Comparison of ENCODE assay signal across 18 cellular contexts in genomic region chr12:39627914-39628313, GRCh38. TPM values are rescaled to one million over a fixed set of nuclear protein-coding genes. Genes with fewer than 3 reads are reported as not detected.
DNase-seq lines count a peak whose midpoint lies in the region; ATAC-seq and TF ChIP-seq lines count a peak whose summit lies in the region.
"Had no signal": no experiment of that assay in that cellular context is flagged by ENCODE, and none has a peak within 500 bp of the region (broad histone marks: within the 10 kb centered on the region; RNA-seq: fewer than 3 reads in every experiment).

No MANE protein-coding gene starts in this region.

- no peaks in the 10 kb centered on the region for H3K36me3 Mint-ChIP-seq in natural killer cell treated with Interleukin-12 subunit alpha and Interleukin-12 subunit beta and Interleukin-15 and Interleukin-18, amount 100 ng/mL, for 72 hours
- H3K36me3 Mint-ChIP-seq in natural killer cell: no peaks in the 10 kb centered on the region
- H3K36me3 Mint-ChIP-seq in activated CD4-positive, alpha-beta memory T cell treated with anti-CD3 and anti-CD28 coated beads, Interleukin-2, amount 10 ng/mL, durations not matched to agents 7 days and 5 days (ENCODE audit: low read depth): peaks cover 17% of the 10 kb centered on the region
- H3K36me3 Mint-ChIP-seq in central memory CD8-positive, alpha-beta T cell (ENCODE audit: insufficient read depth): peaks cover 1% of the 10 kb centered on the region

- CTCF ChIA-PET in activated CD4-positive, alpha-beta memory T cell treated with anti-CD3 and anti-CD28 coated beads, Interleukin-2, amount 10 ng/mL, durations not matched to agents 7 days and 5 days (lab: Charles Lee): interaction anchor here (1.1 to 2.1 kb wide), 2 partner anchors 8 to 64 kb away, joined by 3 to 11 read pairs; partner anchors contain the start of gene ABCD2

- H3K27ac Mint-ChIP-seq in natural killer cell treated with Interleukin-12 subunit alpha and Interleukin-12 subunit beta and Interleukin-15 and Interleukin-18, amount 100 ng/mL, for 72 hours: peak overlapping the region; percentile 79 to 85
- H3K27ac Mint-ChIP-seq in natural killer cell: no peak overlapping the region
- H3K27ac Mint-ChIP-seq in activated CD4-positive, alpha-beta memory T cell treated with anti-CD3 and anti-CD28 coated beads, Interleukin-2, amount 10 ng/mL, durations not matched to agents 7 days and 5 days: peak overlapping the region; percentile 74
- peak overlapping the region; percentile 78 for H3K27ac Mint-ChIP-seq in central memory CD8-positive, alpha-beta T cell (ENCODE audit: low read depth)
- H3K27ac Mint-ChIP-seq: HFFc6 had no signal

- H3K4me1 Mint-ChIP-seq in natural killer cell treated with Interleukin-12 subunit alpha and Interleukin-12 subunit beta and Interleukin-15 and Interleukin-18, amount 100 ng/mL, for 72 hours (ENCODE audit: low read depth in 2 of 2): peaks cover 16 to 30% of the 10 kb centered on the region in 2 donors
- H3K4me1 Mint-ChIP-seq in natural killer cell: peaks cover 13 to 18% of the 10 kb centered on the region in 2 donors
- peaks cover 47% of the 10 kb centered on the region for H3K4me1 Mint-ChIP-seq in activated CD4-positive, alpha-beta memory T cell treated with anti-CD3 and anti-CD28 coated beads, Interleukin-2, amount 10 ng/mL, durations not matched to agents 7 days and 5 days
- peaks cover 36% of the 10 kb centered on the region for H3K4me1 Mint-ChIP-seq in central memory CD8-positive, alpha-beta T cell

- intact Hi-C loops in natural killer cell (cut with micrococcal nuclease): no loop called here

- H3K27me3 Mint-ChIP-seq in natural killer cell treated with Interleukin-12 subunit alpha and Interleukin-12 subunit beta and Interleukin-15 and Interleukin-18, amount 100 ng/mL, for 72 hours: no peaks in the 10 kb centered on the region
- no peaks in the 10 kb centered on the region for H3K27me3 Mint-ChIP-seq in natural killer cell (ENCODE audit: low read depth in 2 of 2)
- no peaks in the 10 kb centered on the region for H3K27me3 Mint-ChIP-seq in activated CD4-positive, alpha-beta memory T cell treated with anti-CD3 and anti-CD28 coated beads, Interleukin-2, amount 10 ng/mL, durations not matched to agents 7 days and 5 days
- H3K27me3 Mint-ChIP-seq in central memory CD8-positive, alpha-beta T cell: no peaks in the 10 kb centered on the region

- DNase-seq in natural killer cell treated with Interleukin-12 subunit alpha and Interleukin-12 subunit beta and Interleukin-15 and Interleukin-18, amount 100 ng/mL, for 72 hours (ENCODE audit: low spot score): no peak
- DNase-seq in natural killer cell (no peak), NCI-H2029 treated with DMSO at 0.1 percent for 48 hours (lab: John Stamatoyannopoulos, UW) (no peak), NCI-H446 (lab: John Stamatoyannopoulos, UW) (no peak)
- DNase-seq in activated CD4-positive, alpha-beta memory T cell treated with anti-CD3 and anti-CD28 coated beads, Interleukin-2, amount 10 ng/mL, durations not matched to agents 7 days and 5 days: no peak
- DNase-seq in central memory CD8-positive, alpha-beta T cell (ENCODE audit: low spot score in 2 of 2): no peak
- DNase-seq: activated CD8-positive, alpha-beta memory T cell treated with anti-CD3 and anti-CD28 coated beads, Interleukin-2, amount 50 U/mL, for 48 hours; cortex of kidney; DMS79; HFFc6; NCI-H1105; NCI-H2029; NCI-H345; Right ventricle myocardium superior; stimulated activated CD8-positive, alpha-beta memory T cell treated with anti-CD3 and anti-CD28 coated beads, Interleukin-4, amount 100 ng/mL, for 48 hours; testis; uterus had no signal

- peak; percentile 55 to 86 for ATAC-seq in natural killer cell treated with Interleukin-12 subunit alpha and Interleukin-12 subunit beta and Interleukin-15 and Interleukin-18, amount 100 ng/mL, for 72 hours
- ATAC-seq in natural killer cell (no peak), GM18868 (IDR thresholded peaks at IDR 0.05; ENCODE audit: unreplicated experiment) (no peak)
- ATAC-seq in central memory CD8-positive, alpha-beta T cell (replicated peaks; ENCODE audit: extremely low read depth, poor library complexity, severe bottlenecking): peak; percentile 17

- H3K9me3 Mint-ChIP-seq in natural killer cell treated with Interleukin-12 subunit alpha and Interleukin-12 subunit beta and Interleukin-15 and Interleukin-18, amount 100 ng/mL, for 72 hours: no peaks in the 10 kb centered on the region
- H3K9me3 Mint-ChIP-seq in natural killer cell: no peaks in the 10 kb centered on the region
- H3K9me3 Mint-ChIP-seq in activated CD4-positive, alpha-beta memory T cell treated with anti-CD3 and anti-CD28 coated beads, Interleukin-2, amount 10 ng/mL, durations not matched to agents 7 days and 5 days: no peaks in the 10 kb centered on the region
- no peaks in the 10 kb centered on the region for H3K9me3 Mint-ChIP-seq in central memory CD8-positive, alpha-beta T cell

- no peak for TF ChIP-seq CTCF in natural killer cell (IDR thresholded peaks at IDR 0.05)

- POLR2A ChIA-PET in activated CD4-positive, alpha-beta memory T cell treated with anti-CD3 and anti-CD28 coated beads, Interleukin-2, amount 10 ng/mL, durations not matched to agents 7 days and 5 days (lab: Charles Lee): interaction anchor here (1.0 to 2.6 kb wide), 6 partner anchors 8 to 56 kb away, joined by 3 to 58 read pairs (median 6); partner anchors contain the start of gene ABCD2

- H3K4me3 Mint-ChIP-seq in natural killer cell treated with Interleukin-12 subunit alpha and Interleukin-12 subunit beta and Interleukin-15 and Interleukin-18, amount 100 ng/mL, for 72 hours: peak overlapping the region; percentile 76
- H3K4me3 Mint-ChIP-seq in natural killer cell: no peak overlapping the region
- no peak overlapping the region for H3K4me3 Mint-ChIP-seq in activated CD4-positive, alpha-beta memory T cell treated with anti-CD3 and anti-CD28 coated beads, Interleukin-2, amount 10 ng/mL, durations not matched to agents 7 days and 5 days
- H3K4me3 Mint-ChIP-seq in central memory CD8-positive, alpha-beta T cell: peak overlapping the region; percentile 21
- H3K4me3 Mint-ChIP-seq: HFFc6 had no signal

RNA-seq across cellular contexts. Expression of gene ABCD2, which starts 8.3 kb away (rescaled TPM):
- total RNA-seq in natural killer cell treated with Interleukin-12 subunit alpha and Interleukin-12 subunit beta and Interleukin-15 and Interleukin-18, amount 100 ng/mL, for 72 hours: 1 to 10 TPM in 1 of 2 donors, under 1 TPM in 1; 0.45 to 3.1 TPM
- total RNA-seq in natural killer cell: 1 to 10 TPM in 1 of 3 donors, under 1 TPM in 2; 0.35 to 2.4 (median 0.75) TPM
- total RNA-seq in activated CD4-positive, alpha-beta memory T cell treated with anti-CD3 and anti-CD28 coated beads, Interleukin-2, amount 10 ng/mL, durations not matched to agents 7 days and 5 days: 10 to 100 TPM; 19.6 TPM
- total RNA-seq: HFFc6 had no signal

Comparison
In these comparisons a context has a peak if more than half of its experiments do, and no peak if none do; other contexts are left out.
1. ATAC-seq: peak in natural killer cell treated with Interleukin-12 subunit alpha and Interleukin-12 subunit beta and Interleukin-15 and Interleukin-18, amount 100 ng/mL, for 72 hours (2 of 2) and central memory CD8-positive, alpha-beta T cell (single experiment); none in natural killer cell (0 of 3) and GM18868 (single experiment).
2. H3K27ac Mint-ChIP-seq: peak in natural killer cell treated with Interleukin-12 subunit alpha and Interleukin-12 subunit beta and Interleukin-15 and Interleukin-18, amount 100 ng/mL, for 72 hours (2 of 2), activated CD4-positive, alpha-beta memory T cell treated with anti-CD3 and anti-CD28 coated beads, Interleukin-2, amount 10 ng/mL, durations not matched to agents 7 days and 5 days (single experiment) and central memory CD8-positive, alpha-beta T cell (single experiment); none in natural killer cell (0 of 2).
3. H3K4me3 Mint-ChIP-seq: peak in natural killer cell treated with Interleukin-12 subunit alpha and Interleukin-12 subunit beta and Interleukin-15 and Interleukin-18, amount 100 ng/mL, for 72 hours (single experiment) and central memory CD8-positive, alpha-beta T cell (single experiment); none in natural killer cell (single experiment) and activated CD4-positive, alpha-beta memory T cell treated with anti-CD3 and anti-CD28 coated beads, Interleukin-2, amount 10 ng/mL, durations not matched to agents 7 days and 5 days (single experiment).
4. RNA of gene ABCD2, which starts 8.3 kb away (total RNA-seq): 19.6 TPM in activated CD4-positive, alpha-beta memory T cell treated with anti-CD3 and anti-CD28 coated beads, Interleukin-2, amount 10 ng/mL, durations not matched to agents 7 days and 5 days; 0.45 to 3.1 TPM in natural killer cell treated with Interleukin-12 subunit alpha and Interleukin-12 subunit beta and Interleukin-15 and Interleukin-18, amount 100 ng/mL, for 72 hours and 0.35 to 2.4 TPM in natural killer cell; every median in the first group is over 4 times any median in the second.